ENCODE assay signal across 12 cellular contexts in the genomic region with DNA sequence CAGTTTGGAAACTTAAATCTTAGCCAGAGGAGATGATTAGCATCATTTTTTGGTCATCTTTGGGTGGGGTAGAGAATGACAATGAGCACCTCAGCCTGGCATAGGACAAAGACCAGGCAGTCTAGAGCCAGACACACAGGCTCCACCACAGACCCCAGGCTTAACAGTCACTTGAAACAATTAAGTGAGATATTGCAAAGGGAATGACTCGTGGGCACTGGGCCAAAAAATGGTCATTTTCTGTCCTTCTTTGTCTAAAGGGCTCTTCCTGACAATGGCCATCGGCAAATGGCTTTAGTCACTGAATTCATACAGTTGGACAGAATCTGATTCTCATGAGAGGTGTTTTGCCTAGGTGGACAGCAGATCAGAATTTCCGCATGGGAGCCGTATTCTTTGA.
"Had no signal": no experiment of that assay in that cellular context is flagged by ENCODE, and none has a peak within 500 bp of the region (broad histone marks: within the 10 kb centered on the region; RNA-seq: fewer than 3 reads in every experiment).

No MANE protein-coding gene starts in this region.

- H3K27me3 ChIP-seq: dorsolateral prefrontal cortex, stomach, tibial artery had no signal

- H3K4me3 ChIP-seq: dorsolateral prefrontal cortex, stomach, tibial artery had no signal

- H3K4me1 ChIP-seq: parathyroid adenoma had no signal

- H3K36me3 ChIP-seq: stomach, tibial artery had no signal

- DNase-seq: activated CD4-positive, alpha-beta memory T cell treated with anti-CD3 and anti-CD28 coated beads for 36 hours; activated CD4-positive, alpha-beta T cell treated with anti-CD3 and anti-CD28 coated beads for 1 hour; activated gamma-delta T cell; activated T-cell treated with anti-CD3 and anti-CD28 coated beads, Interleukin-2, amount 50 U/mL, for 4 hours; dorsolateral prefrontal cortex; mammary epithelial cell; retina; stimulated activated CD4-positive, alpha-beta T cell treated with anti-CD3 and anti-CD28 coated beads, Interleukin-15, amount 100 ng/mL, for 24 hours; stimulated activated CD4-positive, alpha-beta T cell treated with anti-CD3 and anti-CD28 coated beads, Interleukin-4, amount 100 ng/mL, for 4 hours; stomach; tibial artery had no signal

- H3K9me3 ChIP-seq: stomach, tibial artery had no signal

- ATAC-seq: activated T-cell treated with anti-CD3 and anti-CD28 coated beads, Interleukin-2, amount 50 U/mL, for 4 hours had no signal

- H3K27ac ChIP-seq: parathyroid adenoma, tibial artery had no signal
